1 cellular context compared by ENCODE assay signal in the genomic region with DNA sequence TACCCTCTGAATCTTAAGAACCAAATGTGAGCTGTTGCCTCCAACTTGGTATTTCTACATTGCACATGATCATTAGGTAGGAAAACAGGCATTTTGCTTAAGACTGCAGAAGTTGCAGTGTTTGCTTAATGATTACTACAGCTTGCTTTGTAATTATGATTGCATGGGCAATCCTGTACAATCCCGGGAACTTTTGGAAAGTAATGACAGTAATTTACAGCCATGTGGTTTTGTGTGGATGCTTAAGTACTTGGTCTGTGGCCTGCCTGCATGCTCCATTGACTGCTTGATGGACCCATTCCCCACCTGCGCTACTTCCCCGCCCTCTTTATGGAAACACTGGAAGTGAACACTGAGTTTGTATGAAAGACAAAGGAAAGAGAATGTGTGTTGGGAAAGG.
TF ChIP-seq lines count a peak whose summit lies in the region.

No MANE protein-coding gene starts in this region.

TF ChIP-seq in HEK293, 187 proteins besides CTCF, POLR2A, EP300 and RAD21 (continued from another document and continues in another):
- TF ChIP-seq, protein P1, sequence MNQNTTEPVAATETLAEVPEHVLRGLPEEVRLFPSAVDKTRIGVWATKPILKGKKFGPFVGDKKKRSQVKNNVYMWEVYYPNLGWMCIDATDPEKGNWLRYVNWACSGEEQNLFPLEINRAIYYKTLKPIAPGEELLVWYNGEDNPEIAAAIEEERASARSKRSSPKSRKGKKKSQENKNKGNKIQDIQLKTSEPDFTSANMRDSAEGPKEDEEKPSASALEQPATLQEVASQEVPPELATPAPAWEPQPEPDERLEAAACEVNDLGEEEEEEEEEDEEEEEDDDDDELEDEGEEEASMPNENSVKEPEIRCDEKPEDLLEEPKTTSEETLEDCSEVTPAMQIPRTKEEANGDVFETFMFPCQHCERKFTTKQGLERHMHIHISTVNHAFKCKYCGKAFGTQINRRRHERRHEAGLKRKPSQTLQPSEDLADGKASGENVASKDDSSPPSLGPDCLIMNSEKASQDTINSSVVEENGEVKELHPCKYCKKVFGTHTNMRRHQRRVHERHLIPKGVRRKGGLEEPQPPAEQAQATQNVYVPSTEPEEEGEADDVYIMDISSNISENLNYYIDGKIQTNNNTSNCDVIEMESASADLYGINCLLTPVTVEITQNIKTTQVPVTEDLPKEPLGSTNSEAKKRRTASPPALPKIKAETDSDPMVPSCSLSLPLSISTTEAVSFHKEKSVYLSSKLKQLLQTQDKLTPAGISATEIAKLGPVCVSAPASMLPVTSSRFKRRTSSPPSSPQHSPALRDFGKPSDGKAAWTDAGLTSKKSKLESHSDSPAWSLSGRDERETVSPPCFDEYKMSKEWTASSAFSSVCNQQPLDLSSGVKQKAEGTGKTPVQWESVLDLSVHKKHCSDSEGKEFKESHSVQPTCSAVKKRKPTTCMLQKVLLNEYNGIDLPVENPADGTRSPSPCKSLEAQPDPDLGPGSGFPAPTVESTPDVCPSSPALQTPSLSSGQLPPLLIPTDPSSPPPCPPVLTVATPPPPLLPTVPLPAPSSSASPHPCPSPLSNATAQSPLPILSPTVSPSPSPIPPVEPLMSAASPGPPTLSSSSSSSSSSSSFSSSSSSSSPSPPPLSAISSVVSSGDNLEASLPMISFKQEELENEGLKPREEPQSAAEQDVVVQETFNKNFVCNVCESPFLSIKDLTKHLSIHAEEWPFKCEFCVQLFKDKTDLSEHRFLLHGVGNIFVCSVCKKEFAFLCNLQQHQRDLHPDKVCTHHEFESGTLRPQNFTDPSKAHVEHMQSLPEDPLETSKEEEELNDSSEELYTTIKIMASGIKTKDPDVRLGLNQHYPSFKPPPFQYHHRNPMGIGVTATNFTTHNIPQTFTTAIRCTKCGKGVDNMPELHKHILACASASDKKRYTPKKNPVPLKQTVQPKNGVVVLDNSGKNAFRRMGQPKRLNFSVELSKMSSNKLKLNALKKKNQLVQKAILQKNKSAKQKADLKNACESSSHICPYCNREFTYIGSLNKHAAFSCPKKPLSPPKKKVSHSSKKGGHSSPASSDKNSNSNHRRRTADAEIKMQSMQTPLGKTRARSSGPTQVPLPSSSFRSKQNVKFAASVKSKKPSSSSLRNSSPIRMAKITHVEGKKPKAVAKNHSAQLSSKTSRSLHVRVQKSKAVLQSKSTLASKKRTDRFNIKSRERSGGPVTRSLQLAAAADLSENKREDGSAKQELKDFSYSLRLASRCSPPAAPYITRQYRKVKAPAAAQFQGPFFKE (tag by site-specific recombination; IDR thresholded peaks at IDR 0.05; ENCODE audit: borderline replicate concordance), result no peak
- TF ChIP-seq ZNF585B (tag by site-specific recombination; IDR thresholded peaks at IDR 0.05) (no peak), ZNF830 (tag by site-specific recombination; IDR thresholded peaks at IDR 0.05; ENCODE audit: low read depth) (no peak), EGR2 (tag by site-specific recombination; IDR thresholded peaks at IDR 0.05; ENCODE audit: low read depth) (no peak), ZBTB48 (tag by site-specific recombination; IDR thresholded peaks at IDR 0.05) (no peak), ZNF654 (tag by site-specific recombination; IDR thresholded peaks at IDR 0.05; ENCODE audit: low read depth) (no peak), ZNF202 (tag by site-specific recombination; IDR thresholded peaks at IDR 0.05; ENCODE audit: borderline replicate concordance) (no peak), WT1 (tag by site-specific recombination; IDR thresholded peaks at IDR 0.05) (no peak), ZNF776 (tag by site-specific recombination; IDR thresholded peaks at IDR 0.05; ENCODE audit: borderline replicate concordance) (no peak), ZNF146 (tag by site-specific recombination; IDR thresholded peaks at IDR 0.05) (no peak), ZNF701 (tag by site-specific recombination; IDR thresholded peaks at IDR 0.05) (no peak), ZNF366 (tag by site-specific recombination; conservative IDR thresholded peaks at IDR 0.05) (peak; percentile 50; the same call in 1 of the 2 replicates), YY1 (tag by site-specific recombination; IDR thresholded peaks at IDR 0.05) (no peak), ZNF426 (tag by site-specific recombination; IDR thresholded peaks at IDR 0.05) (no peak), HOXC10 (CRISPR knock-in tag; IDR thresholded peaks at IDR 0.05) (no peak), SP7 (tag by site-specific recombination; IDR thresholded peaks at IDR 0.05) (peak; percentile 87), ZNF623 (tag by site-specific recombination; IDR thresholded peaks at IDR 0.05) (no peak), ZNF302 (tag by site-specific recombination; IDR thresholded peaks at IDR 0.05; ENCODE audit: low read depth) (no peak), ZNF521 (tag by site-specific recombination; IDR thresholded peaks at IDR 0.05) (no peak), ZNF19 (tag by site-specific recombination; IDR thresholded peaks at IDR 0.05; ENCODE audit: low read depth) (no peak), ZSCAN16 (tag by site-specific recombination; IDR thresholded peaks at IDR 0.05) (no peak), ZFP37 (tag by site-specific recombination; IDR thresholded peaks at IDR 0.05) (no peak), ZFP41 (tag by site-specific recombination; IDR thresholded peaks at IDR 0.05; ENCODE audit: borderline replicate concordance) (no peak), ZNF791 (tag by site-specific recombination; IDR thresholded peaks at IDR 0.05) (no peak), REPIN1 (tag by site-specific recombination; IDR thresholded peaks at IDR 0.05; ENCODE audit: low read depth) (no peak), SCRT2 (tag by site-specific recombination; IDR thresholded peaks at IDR 0.05) (no peak), ZNF311 (tag by site-specific recombination; IDR thresholded peaks at IDR 0.05; ENCODE audit: borderline replicate concordance) (no peak), ZNF48 (tag by site-specific recombination; IDR thresholded peaks at IDR 0.05) (no peak), ZNF548 (tag by site-specific recombination; IDR thresholded peaks at IDR 0.05) (no peak), ZNF169 (tag by site-specific recombination; IDR thresholded peaks at IDR 0.05) (no peak), ZNF140 (tag by site-specific recombination; IDR thresholded peaks at IDR 0.05) (no peak), ZNF843 (tag by site-specific recombination; IDR thresholded peaks at IDR 0.05) (peak; percentile 58), ZNF184 (tag by site-specific recombination; IDR thresholded peaks at IDR 0.05) (no peak), ZNF747 (tag by site-specific recombination; IDR thresholded peaks at IDR 0.05) (no peak), ZNF248 (tag by site-specific recombination; IDR thresholded peaks at IDR 0.05) (no peak), ZNF404 (tag by site-specific recombination; IDR thresholded peaks at IDR 0.05) (no peak), TCF7L2 (IDR thresholded peaks at IDR 0.05; ENCODE audit: borderline replicate concordance, low read depth, low read length) (no peak), ZNF335 (tag by site-specific recombination; conservative IDR thresholded peaks at IDR 0.05) (no peak), ZNF155 (tag by site-specific recombination; IDR thresholded peaks at IDR 0.05) (no peak), GFI1B (tag by site-specific recombination; IDR thresholded peaks at IDR 0.05) (no peak), HOXA7 (CRISPR knock-in tag; IDR thresholded peaks at IDR 0.05; ENCODE audit: borderline replicate concordance) (no peak), ZEB2 (tag by site-specific recombination; IDR thresholded peaks at IDR 0.05) (no peak), OSR2 (tag by site-specific recombination; IDR thresholded peaks at IDR 0.05) (peak; percentile 36; the same call in 1 of the 2 replicates), GLIS2 (tag by site-specific recombination; IDR thresholded peaks at IDR 0.05) (peak; percentile 33; the same call in 1 of the 2 replicates), ZNF571 (tag by site-specific recombination; IDR thresholded peaks at IDR 0.05) (no peak), ZNF596 (tag by site-specific recombination; IDR thresholded peaks at IDR 0.05) (no peak), ZNF792 (tag by site-specific recombination; IDR thresholded peaks at IDR 0.05) (no peak)
- TF ChIP-seq, protein P2, sequence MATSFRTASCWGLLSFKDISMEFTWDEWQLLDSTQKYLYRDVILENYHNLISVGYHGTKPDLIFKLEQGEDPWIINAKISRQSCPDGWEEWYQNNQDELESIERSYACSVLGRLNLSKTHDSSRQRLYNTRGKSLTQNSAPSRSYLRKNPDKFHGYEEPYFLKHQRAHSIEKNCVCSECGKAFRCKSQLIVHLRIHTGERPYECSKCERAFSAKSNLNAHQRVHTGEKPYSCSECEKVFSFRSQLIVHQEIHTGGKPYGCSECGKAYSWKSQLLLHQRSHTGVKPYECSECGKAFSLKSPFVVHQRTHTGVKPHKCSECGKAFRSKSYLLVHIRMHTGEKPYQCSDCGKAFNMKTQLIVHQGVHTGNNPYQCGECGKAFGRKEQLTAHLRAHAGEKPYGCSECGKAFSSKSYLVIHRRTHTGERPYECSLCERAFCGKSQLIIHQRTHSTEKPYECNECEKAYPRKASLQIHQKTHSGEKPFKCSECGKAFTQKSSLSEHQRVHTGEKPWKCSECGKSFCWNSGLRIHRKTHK (tag by site-specific recombination; IDR thresholded peaks at IDR 0.05), result no peak
- TF ChIP-seq, protein P3, sequence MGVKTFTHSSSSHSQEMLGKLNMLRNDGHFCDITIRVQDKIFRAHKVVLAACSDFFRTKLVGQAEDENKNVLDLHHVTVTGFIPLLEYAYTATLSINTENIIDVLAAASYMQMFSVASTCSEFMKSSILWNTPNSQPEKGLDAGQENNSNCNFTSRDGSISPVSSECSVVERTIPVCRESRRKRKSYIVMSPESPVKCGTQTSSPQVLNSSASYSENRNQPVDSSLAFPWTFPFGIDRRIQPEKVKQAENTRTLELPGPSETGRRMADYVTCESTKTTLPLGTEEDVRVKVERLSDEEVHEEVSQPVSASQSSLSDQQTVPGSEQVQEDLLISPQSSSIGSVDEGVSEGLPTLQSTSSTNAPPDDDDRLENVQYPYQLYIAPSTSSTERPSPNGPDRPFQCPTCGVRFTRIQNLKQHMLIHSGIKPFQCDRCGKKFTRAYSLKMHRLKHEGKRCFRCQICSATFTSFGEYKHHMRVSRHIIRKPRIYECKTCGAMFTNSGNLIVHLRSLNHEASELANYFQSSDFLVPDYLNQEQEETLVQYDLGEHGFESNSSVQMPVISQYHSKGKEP (tag by site-specific recombination; IDR thresholded peaks at IDR 0.05), result no peak
- TF ChIP-seq, protein P4, sequence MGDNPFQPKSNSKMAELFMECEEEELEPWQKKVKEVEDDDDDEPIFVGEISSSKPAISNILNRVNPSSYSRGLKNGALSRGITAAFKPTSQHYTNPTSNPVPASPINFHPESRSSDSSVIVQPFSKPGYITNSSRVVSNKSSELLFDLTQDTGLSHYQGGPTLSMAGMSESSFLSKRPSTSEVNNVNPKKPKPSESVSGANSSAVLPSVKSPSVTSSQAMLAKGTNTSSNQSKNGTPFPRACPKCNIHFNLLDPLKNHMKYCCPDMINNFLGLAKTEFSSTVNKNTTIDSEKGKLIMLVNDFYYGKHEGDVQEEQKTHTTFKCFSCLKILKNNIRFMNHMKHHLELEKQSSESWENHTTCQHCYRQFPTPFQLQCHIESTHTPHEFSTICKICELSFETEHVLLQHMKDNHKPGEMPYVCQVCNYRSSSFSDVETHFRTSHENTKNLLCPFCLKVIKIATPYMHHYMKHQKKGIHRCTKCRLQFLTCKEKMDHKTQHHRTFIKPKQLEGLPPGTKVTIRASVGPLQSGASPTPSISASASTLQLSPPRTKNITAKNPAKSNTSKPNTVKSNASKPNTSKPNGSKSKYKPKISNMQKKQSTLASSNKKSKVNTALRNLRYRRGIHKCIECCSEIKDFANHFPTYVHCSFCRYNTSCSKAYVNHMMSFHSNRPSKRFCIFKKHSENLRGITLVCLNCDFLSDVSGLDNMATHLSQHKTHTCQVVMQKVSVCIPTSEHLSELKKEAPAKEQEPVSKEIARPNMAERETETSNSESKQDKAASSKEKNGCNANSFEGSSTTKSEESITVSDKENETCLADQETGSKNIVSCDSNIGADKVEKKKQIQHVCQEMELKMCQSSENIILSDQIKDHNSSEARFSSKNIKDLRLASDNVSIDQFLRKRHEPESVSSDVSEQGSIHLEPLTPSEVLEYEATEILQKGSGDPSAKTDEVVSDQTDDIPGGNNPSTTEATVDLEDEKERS (tag by site-specific recombination; IDR thresholded peaks at IDR 0.05), result no peak
- TF ChIP-seq, protein P5, sequence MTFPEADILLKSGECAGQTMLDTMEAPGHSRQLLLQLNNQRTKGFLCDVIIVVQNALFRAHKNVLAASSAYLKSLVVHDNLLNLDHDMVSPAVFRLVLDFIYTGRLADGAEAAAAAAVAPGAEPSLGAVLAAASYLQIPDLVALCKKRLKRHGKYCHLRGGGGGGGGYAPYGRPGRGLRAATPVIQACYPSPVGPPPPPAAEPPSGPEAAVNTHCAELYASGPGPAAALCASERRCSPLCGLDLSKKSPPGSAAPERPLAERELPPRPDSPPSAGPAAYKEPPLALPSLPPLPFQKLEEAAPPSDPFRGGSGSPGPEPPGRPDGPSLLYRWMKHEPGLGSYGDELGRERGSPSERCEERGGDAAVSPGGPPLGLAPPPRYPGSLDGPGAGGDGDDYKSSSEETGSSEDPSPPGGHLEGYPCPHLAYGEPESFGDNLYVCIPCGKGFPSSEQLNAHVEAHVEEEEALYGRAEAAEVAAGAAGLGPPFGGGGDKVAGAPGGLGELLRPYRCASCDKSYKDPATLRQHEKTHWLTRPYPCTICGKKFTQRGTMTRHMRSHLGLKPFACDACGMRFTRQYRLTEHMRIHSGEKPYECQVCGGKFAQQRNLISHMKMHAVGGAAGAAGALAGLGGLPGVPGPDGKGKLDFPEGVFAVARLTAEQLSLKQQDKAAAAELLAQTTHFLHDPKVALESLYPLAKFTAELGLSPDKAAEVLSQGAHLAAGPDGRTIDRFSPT (tag by site-specific recombination; IDR thresholded peaks at IDR 0.05), result 0 out of 2 replicates have a peak, but pooled peaks have one; percentile 20
- TF ChIP-seq, protein P6, sequence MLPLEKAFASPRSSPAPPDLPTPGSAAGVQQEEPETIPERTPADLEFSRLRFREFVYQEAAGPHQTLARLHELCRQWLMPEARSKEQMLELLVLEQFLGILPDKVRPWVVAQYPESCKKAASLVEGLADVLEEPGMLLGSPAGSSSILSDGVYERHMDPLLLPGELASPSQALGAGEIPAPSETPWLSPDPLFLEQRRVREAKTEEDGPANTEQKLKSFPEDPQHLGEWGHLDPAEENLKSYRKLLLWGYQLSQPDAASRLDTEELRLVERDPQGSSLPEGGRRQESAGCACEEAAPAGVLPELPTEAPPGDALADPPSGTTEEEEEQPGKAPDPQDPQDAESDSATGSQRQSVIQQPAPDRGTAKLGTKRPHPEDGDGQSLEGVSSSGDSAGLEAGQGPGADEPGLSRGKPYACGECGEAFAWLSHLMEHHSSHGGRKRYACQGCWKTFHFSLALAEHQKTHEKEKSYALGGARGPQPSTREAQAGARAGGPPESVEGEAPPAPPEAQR (tag by site-specific recombination; IDR thresholded peaks at IDR 0.05), result no peak
- TF ChIP-seq, protein P7, sequence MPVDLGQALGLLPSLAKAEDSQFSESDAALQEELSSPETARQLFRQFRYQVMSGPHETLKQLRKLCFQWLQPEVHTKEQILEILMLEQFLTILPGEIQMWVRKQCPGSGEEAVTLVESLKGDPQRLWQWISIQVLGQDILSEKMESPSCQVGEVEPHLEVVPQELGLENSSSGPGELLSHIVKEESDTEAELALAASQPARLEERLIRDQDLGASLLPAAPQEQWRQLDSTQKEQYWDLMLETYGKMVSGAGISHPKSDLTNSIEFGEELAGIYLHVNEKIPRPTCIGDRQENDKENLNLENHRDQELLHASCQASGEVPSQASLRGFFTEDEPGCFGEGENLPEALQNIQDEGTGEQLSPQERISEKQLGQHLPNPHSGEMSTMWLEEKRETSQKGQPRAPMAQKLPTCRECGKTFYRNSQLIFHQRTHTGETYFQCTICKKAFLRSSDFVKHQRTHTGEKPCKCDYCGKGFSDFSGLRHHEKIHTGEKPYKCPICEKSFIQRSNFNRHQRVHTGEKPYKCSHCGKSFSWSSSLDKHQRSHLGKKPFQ (tag by site-specific recombination; IDR thresholded peaks at IDR 0.05), result no peak
